In the genomic region with DNA sequence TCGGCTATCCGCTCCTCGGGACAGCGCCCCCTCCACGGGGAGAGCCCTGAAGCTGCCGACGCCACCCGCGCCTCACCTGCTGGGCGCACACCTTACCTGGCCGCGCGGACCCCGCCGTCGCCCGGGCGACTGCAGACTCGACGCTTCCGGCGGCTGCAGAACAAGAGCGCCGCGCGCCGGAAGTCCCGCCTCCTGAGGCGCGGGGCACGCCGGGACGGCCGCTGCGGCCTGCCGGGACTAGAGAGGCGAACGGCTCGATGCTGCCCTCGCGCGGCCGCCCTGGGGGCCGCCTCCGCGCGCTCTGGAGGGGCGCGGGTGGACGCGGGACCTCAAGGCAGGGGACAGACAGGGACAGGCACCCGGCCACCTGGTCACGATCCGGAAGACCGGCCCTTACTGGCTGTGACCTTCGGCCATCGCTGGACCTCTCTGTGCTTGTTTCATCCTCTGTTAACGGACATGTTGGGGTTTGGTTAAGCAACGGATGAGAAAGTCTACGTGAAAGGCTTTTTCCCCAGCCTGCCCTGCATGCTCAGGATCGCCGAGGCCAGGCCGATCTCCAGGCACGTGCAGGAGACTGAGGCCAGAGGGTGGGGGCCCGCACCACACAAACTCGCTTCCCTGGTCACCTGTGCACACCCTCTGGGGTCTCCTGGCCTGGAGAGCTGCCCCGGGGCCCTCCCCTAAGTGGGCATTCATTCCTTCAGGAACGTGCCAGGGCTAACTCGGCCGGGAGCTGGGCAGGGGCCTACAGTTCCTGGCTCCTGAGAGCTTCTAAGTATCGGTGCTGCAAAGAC, we compare ENCODE assay signal across 8 cellular contexts. TPM values are rescaled to one million over a fixed set of nuclear protein-coding genes. Genes with fewer than 3 reads are reported as not detected.
DNase-seq lines count a peak whose midpoint lies in the region; ATAC-seq and TF ChIP-seq lines count a peak whose summit lies in the region.

A gene with protein sequence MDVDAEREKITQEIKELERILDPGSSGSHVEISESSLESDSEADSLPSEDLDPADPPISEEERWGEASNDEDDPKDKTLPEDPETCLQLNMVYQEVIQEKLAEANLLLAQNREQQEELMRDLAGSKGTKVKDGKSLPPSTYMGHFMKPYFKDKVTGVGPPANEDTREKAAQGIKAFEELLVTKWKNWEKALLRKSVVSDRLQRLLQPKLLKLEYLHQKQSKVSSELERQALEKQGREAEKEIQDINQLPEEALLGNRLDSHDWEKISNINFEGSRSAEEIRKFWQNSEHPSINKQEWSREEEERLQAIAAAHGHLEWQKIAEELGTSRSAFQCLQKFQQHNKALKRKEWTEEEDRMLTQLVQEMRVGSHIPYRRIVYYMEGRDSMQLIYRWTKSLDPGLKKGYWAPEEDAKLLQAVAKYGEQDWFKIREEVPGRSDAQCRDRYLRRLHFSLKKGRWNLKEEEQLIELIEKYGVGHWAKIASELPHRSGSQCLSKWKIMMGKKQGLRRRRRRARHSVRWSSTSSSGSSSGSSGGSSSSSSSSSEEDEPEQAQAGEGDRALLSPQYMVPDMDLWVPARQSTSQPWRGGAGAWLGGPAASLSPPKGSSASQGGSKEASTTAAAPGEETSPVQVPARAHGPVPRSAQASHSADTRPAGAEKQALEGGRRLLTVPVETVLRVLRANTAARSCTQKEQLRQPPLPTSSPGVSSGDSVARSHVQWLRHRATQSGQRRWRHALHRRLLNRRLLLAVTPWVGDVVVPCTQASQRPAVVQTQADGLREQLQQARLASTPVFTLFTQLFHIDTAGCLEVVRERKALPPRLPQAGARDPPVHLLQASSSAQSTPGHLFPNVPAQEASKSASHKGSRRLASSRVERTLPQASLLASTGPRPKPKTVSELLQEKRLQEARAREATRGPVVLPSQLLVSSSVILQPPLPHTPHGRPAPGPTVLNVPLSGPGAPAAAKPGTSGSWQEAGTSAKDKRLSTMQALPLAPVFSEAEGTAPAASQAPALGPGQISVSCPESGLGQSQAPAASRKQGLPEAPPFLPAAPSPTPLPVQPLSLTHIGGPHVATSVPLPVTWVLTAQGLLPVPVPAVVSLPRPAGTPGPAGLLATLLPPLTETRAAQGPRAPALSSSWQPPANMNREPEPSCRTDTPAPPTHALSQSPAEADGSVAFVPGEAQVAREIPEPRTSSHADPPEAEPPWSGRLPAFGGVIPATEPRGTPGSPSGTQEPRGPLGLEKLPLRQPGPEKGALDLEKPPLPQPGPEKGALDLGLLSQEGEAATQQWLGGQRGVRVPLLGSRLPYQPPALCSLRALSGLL (N-terminal part only) (minus strand): TSS at position 133 of the 797 bp plus-strand sequence. CDS start 1,742 bp downstream, outside the sequence.

- peaks cover 54% of the 10 kb centered on the region for H3K36me3 ChIP-seq in endodermal cell (ENCODE audit: control insufficient read depth, insufficient read depth, low read length)

- peak within 1 kb of the TSS; percentile 95 for H3K27ac Mint-ChIP-seq in endodermal cell

- peak; percentile 57 for ATAC-seq in GM19372 (IDR thresholded peaks at IDR 0.05; ENCODE audit: low read depth, unreplicated experiment)

- peak within 1 kb of the TSS; percentile 85 for H3K4me3 Mint-ChIP-seq in endodermal cell

- peak; percentile 87 for DNase-seq in HK-2 (ENCODE audit: unreplicated experiment)
- DNase-seq in NOMO-1 treated with DMSO at 0.1 percent for 48 hours (lab: John Stamatoyannopoulos, UW; ENCODE audit: unreplicated experiment): peak; percentile 92
- DNase-seq in endodermal cell: peak; percentile 96
- DNase-seq in mesenteric fat pad (ENCODE audit: low spot score): peak; percentile 95
- DNase-seq in stimulated activated CD8-positive, alpha-beta memory T cell treated with anti-CD3 and anti-CD28 coated beads, Interleukin-12 subunit alpha, Interleukin-12 subunit beta, amount 100 ng/mL, for 4 hours (ENCODE audit: low read depth): peak; percentile 80

- H3K4me1 Mint-ChIP-seq in endodermal cell: peaks cover 7% of the 10 kb centered on the region

- WGBS in endodermal cell (ENCODE audit: insufficient coverage in 1 of 2, insufficient read length in 1 of 2), 2 experiments: 18 to 27% methylated on average over 50 to 71 of the region's 71 CpGs

- peak within 1 kb of the TSS; percentile 91 for H3K4me3 ChIP-seq in endodermal cell (ENCODE audit: low read length)

- peak within 1 kb of the TSS; percentile 84 for H3K9ac ChIP-seq in endodermal cell (ENCODE audit: extremely low read depth, low read length, poor library complexity, severe bottlenecking)

- peaks cover 40% of the 10 kb centered on the region for H3K36me3 Mint-ChIP-seq in endodermal cell (ENCODE audit: low read depth)

- H3K9me3 ChIP-seq in endodermal cell (ENCODE audit: control insufficient read depth, low read length): no peaks in the 10 kb centered on the region

- TF ChIP-seq CTCF in C4-2B (conservative IDR thresholded peaks at IDR 0.05) (peak; percentile 100), endodermal cell (conservative IDR thresholded peaks at IDR 0.05) (peak; percentile 97)

- H3K27ac ChIP-seq in C4-2B (peak within 1 kb of the TSS; percentile 92), endodermal cell (ENCODE audit: low read depth, low read length) (peak within 1 kb of the TSS; percentile 24)

- H3K9me3 Mint-ChIP-seq in endodermal cell: no peaks in the 10 kb centered on the region

- CTCF ChIA-PET in activated CD8-positive, alpha-beta memory T cell treated with anti-CD3 and anti-CD28 coated beads for 36 hours (lab: Charles Lee): interaction anchor here (0.7 to 4.0 kb wide), 5 partner anchors 8 to 37 kb away, joined by 3 to 24 read pairs (median 5); a partner anchor contains a TSS

- H3K27me3 Mint-ChIP-seq in endodermal cell (ENCODE audit: insufficient read depth): no peaks in the 10 kb centered on the region

- POLR2A ChIA-PET in activated CD8-positive, alpha-beta memory T cell treated with anti-CD3 and anti-CD28 coated beads for 36 hours (lab: Charles Lee): interaction anchor here (1.2 to 1.3 kb wide), 2 partner anchors 9 to 37 kb away, joined by 5 to 11 read pairs; a partner anchor contains a TSS

- H3K27me3 ChIP-seq in endodermal cell (ENCODE audit: control insufficient read depth, insufficient read depth, low read length, poor library complexity, severe bottlenecking): no peaks in the 10 kb centered on the region

- H3K4me1 ChIP-seq in endodermal cell (ENCODE audit: control insufficient read depth, insufficient read depth, low read length): peaks cover 6% of the 10 kb centered on the region

RNA-seq across cellular contexts. Expression of the gene that starts here (rescaled TPM):
- total RNA-seq in activated CD8-positive, alpha-beta memory T cell treated with anti-CD3 and anti-CD28 coated beads for 36 hours: 10 to 100 TPM; 23.4 to 24.5 TPM
- total RNA-seq in endodermal cell (10 to 100 TPM; 18.0 to 18.7 TPM), mesenteric fat pad (6.3 TPM)
- 14.5 TPM for polyA plus RNA-seq in endodermal cell (2013, experiment 1 of 2)
- polyA plus RNA-seq in endodermal cell (2013, experiment 2 of 2): 13.5 TPM

Comparison
In these comparisons a context has a peak if more than half of its experiments do, and no peak if none do; other contexts are left out.
1. Peak in every context shown above with its lines: DNase-seq, ATAC-seq, H3K4me3 ChIP-seq and H3K27ac ChIP-seq.